Comparison of ENCODE assay signal across 16 cellular contexts in genomic region chr10:132274986-132275385, GRCh38. TPM values are rescaled to one million over a fixed set of nuclear protein-coding genes. Genes with fewer than 3 reads are reported as not detected.
DNase-seq lines count a peak whose midpoint lies in the region; ATAC-seq and TF ChIP-seq lines count a peak whose summit lies in the region.
"Had no signal": no experiment of that assay in that cellular context is flagged by ENCODE, and none has a peak within 500 bp of the region (broad histone marks: within the 10 kb centered on the region; RNA-seq: fewer than 3 reads in every experiment).

No MANE protein-coding gene starts in this region.

- no peaks in the 10 kb centered on the region for H3K27me3 ChIP-seq in spleen (replicated peaks in 1 of 7)
- H3K27me3 ChIP-seq: BE2C had no signal

- H3K9me3 Mint-ChIP-seq in chondrocyte (ENCODE audit: low read depth): no peaks in the 10 kb centered on the region
- H3K9me3 Mint-ChIP-seq: CD8-positive, alpha-beta memory T cell had no signal

- H3K4me1 ChIP-seq in HEK293 (ENCODE audit: control insufficient read depth, insufficient read depth, low read length): no peaks in the 10 kb centered on the region
- no peaks in the 10 kb centered on the region for H3K4me1 ChIP-seq in spleen
- H3K4me1 ChIP-seq: A549, BE2C, Caco-2 had no signal

- POLR2A ChIA-PET in HEK293 (lab: Yijun Ruan, JAX): no interaction called here

- peaks cover 4% of the 10 kb centered on the region for H3K36me3 Mint-ChIP-seq in chondrocyte (ENCODE audit: low read depth)

- TF ChIP-seq CTCF in HEK293 (tag by site-specific recombination; IDR thresholded peaks at IDR 0.05) (no peak), chondrocyte (IDR thresholded peaks at IDR 0.05) (no peak), spleen (IDR thresholded peaks at IDR 0.05 in 8 of 11, conservative IDR thresholded peaks at IDR 0.05 in 3 of 11) (no peak)

- intact Hi-C loops in left ventricle myocardium superior (cut with micrococcal nuclease) (no loop called here), cardiac septum (cut with DNase I) (no loop called here), spleen (cut with DNase I; ENCODE audit: low total_unique reads) (no loop called here), head of caudate nucleus (cut with DNase I) (no loop called here)

- CTCF ChIA-PET in HEK293 (lab: Yijun Ruan, JAX): no interaction called here

- DNase-seq in left ventricle myocardium superior (peak; percentile 13), cardiac septum (ENCODE audit: low spot score) (no peak), chondrocyte (ENCODE audit: low spot score) (peak; percentile 72), spleen (peak; percentile 52), head of caudate nucleus (no peak)
- DNase-seq: BE2C; Caco-2; CD8-positive, alpha-beta memory T cell; GF-D8; KBM-7 had no signal

- 82 to 89% (median 86%) methylated on average over 3 to 9 of the region's 9 CpGs for WGBS in spleen, 5 donors

- no peak for TF ChIP-seq POLR2A in spleen (IDR thresholded peaks at IDR 0.05)

- no peak for ATAC-seq in left ventricle myocardium superior
- ATAC-seq in GM19463 (IDR thresholded peaks at IDR 0.05; ENCODE audit: unreplicated experiment): no peak
- ATAC-seq: A549, HCT116 had no signal

- H3K27me3 Mint-ChIP-seq in chondrocyte (ENCODE audit: low read depth): peaks cover 1% of the 10 kb centered on the region

- no peak overlapping the region for H3K27ac ChIP-seq in HEK293 (ENCODE audit: extremely low read depth, low read depth, low read length)
- no peak overlapping the region for H3K27ac ChIP-seq in spleen
- H3K27ac ChIP-seq: A549, HL-60 had no signal

- H3K4me3 ChIP-seq in HEK293 (ENCODE audit: low read depth, low read length) (no peak overlapping the region), spleen (no peak overlapping the region)
- H3K4me3 ChIP-seq: A549 had no signal

- H3K36me3 ChIP-seq in HEK293 (ENCODE audit: control insufficient read depth in 2 of 2, insufficient read depth in 1 of 2, low read length in 2 of 2) (no peaks in the 10 kb centered on the region), spleen (no peaks in the 10 kb centered on the region)
- H3K36me3 ChIP-seq: BE2C had no signal

- H3K9me3 ChIP-seq in HEK293 (ENCODE audit: control insufficient read depth, insufficient read depth, low read depth, low read length): no peaks in the 10 kb centered on the region
- H3K9me3 ChIP-seq in spleen: no peaks in the 10 kb centered on the region
- H3K9me3 ChIP-seq: A549, BE2C, Caco-2 had no signal

- H3K27ac Mint-ChIP-seq in chondrocyte (ENCODE audit: unreplicated experiment): no peak overlapping the region
- H3K27ac Mint-ChIP-seq: CD8-positive, alpha-beta memory T cell had no signal

- no peak overlapping the region for H3K4me3 Mint-ChIP-seq in chondrocyte (ENCODE audit: unreplicated experiment)
- H3K4me3 Mint-ChIP-seq: CD14-positive monocyte; CD8-positive, alpha-beta memory T cell had no signal

- no peaks in the 10 kb centered on the region for H3K4me1 Mint-ChIP-seq in chondrocyte (ENCODE audit: low read depth)

TF ChIP-seq in HEK293, 187 proteins besides CTCF, POLR2A, EP300 and RAD21:
- TF ChIP-seq ZNF423 (tag by site-specific recombination; IDR thresholded peaks at IDR 0.05): no peak
- TF ChIP-seq REST (tag by site-specific recombination; IDR thresholded peaks at IDR 0.05): peak; percentile 77
- peak; percentile 7; the same call in 1 of the 2 replicates for TF ChIP-seq SCRT2 (tag by site-specific recombination; IDR thresholded peaks at IDR 0.05)

RNA-seq across cellular contexts. Expression of gene STK32C, which starts 32.8 kb away (rescaled TPM):
- 4.9 TPM for total RNA-seq in left ventricle myocardium superior
- total RNA-seq in cardiac septum: 5.9 TPM
- total RNA-seq in chondrocyte: 15.8 to 17.9 TPM (median 17.2 TPM) in 3 replicates
- 10 to 100 TPM in 6 of 7 donors, 1 to 10 TPM in 1; 9.6 to 27.8 (median 15.4) TPM for total RNA-seq in spleen
- polyA plus RNA-seq in spleen: 10 to 100 TPM; 13.2 to 23.8 (median 16.0) TPM

RNA-seq across cellular contexts. Expression of gene LRRC27, which starts 57.0 kb away (rescaled TPM):
- total RNA-seq in left ventricle myocardium superior (3.2 TPM), cardiac septum (3.8 TPM), chondrocyte (10.2 to 14.4 TPM (median 13.2 TPM) in 3 replicates), spleen (10 to 100 TPM; 11.9 to 29.9 (median 19.4) TPM)
- polyA plus RNA-seq in spleen: 10 to 100 TPM in 1 of 3 donors, 1 to 10 TPM in 2; 6.1 to 13.0 (median 8.5) TPM

Comparison
In these comparisons a context has a peak if more than half of its experiments do, and no peak if none do; other contexts are left out.
1. DNase-seq: peak in left ventricle myocardium superior (single experiment), chondrocyte (single experiment) and spleen (single experiment); none in cardiac septum (single experiment) and head of caudate nucleus (0 of 42).